32 cellular contexts compared by ENCODE assay signal in genomic region chr2:4507706-4508105, GRCh38.
DNase-seq lines count a peak whose midpoint lies in the region; ATAC-seq lines count a peak whose summit lies in the region.
"Had no signal": no experiment of that assay in that cellular context is flagged by ENCODE, and none has a peak within 500 bp of the region (broad histone marks: within the 10 kb centered on the region; RNA-seq: fewer than 3 reads in every experiment).

No MANE protein-coding gene starts in this region.

- DNase-seq in COLO668 (lab: John Stamatoyannopoulos, UW; ENCODE audit: unreplicated experiment) = peak; percentile 17
- peak; percentile 1 for DNase-seq in NCI-H1092 (lab: John Stamatoyannopoulos, UW)
- peak; percentile 62 for DNase-seq in NCI-H2029 (lab: John Stamatoyannopoulos, UW)
- DNase-seq in NCI-H69 (lab: John Stamatoyannopoulos, UW) = peak; percentile 87
- no peak for DNase-seq in CD1c-positive myeloid dendritic cell (ENCODE audit: extremely low spot score)
- DNase-seq: activated B cell treated with CpG ODN at 0.5 μM for 24 hours; activated CD4-positive, alpha-beta T cell treated with anti-CD3 and anti-CD28 coated beads, Interleukin-2, amount 10 ng/mL, durations not matched to agents 7 days and 5 days; activated gamma-delta T cell treated with Interleukin-2 at 50 U/mL for 16 hours; activated naive CD8-positive, alpha-beta T cell treated with anti-CD3 and anti-CD28 coated beads, Interleukin-2, amount 10 ng/mL, durations not matched to agents 7 days and 5 days; activated T-cell treated with anti-CD3 and anti-CD28 coated beads, Interleukin-2, amount 50 U/mL, for 4 hours; aorta; CD8-positive, alpha-beta T cell; DMS 273 treated with DMSO at 0.1 percent for 48 hours; foreskin melanocyte; GDM1; GM23248; IMR-90; kidney glomerular epithelial cell; lower lobe of right lung; naive thymus-derived CD8-positive, alpha-beta T cell; NCI-H526; nucleus accumbens; right lobe of liver; RPMI8226; stimulated activated CD4-positive, alpha-beta T cell treated with anti-CD3 and anti-CD28 coated beads, Interleukin-12 subunit alpha, Interleukin-12 subunit beta, amount 100 ng/mL, for 4 hours; stimulated activated CD4-positive, alpha-beta T cell treated with anti-CD3 and anti-CD28 coated beads, Interleukin-4, amount 100 ng/mL, for 24 hours; T-cell; thyroid gland; uterus had no signal

- ATAC-seq in GM21515 (IDR thresholded peaks at IDR 0.05; ENCODE audit: unreplicated experiment) (no peak), GM18502 (IDR thresholded peaks at IDR 0.05; ENCODE audit: poor library complexity, unreplicated experiment) (no peak), GM21423 (IDR thresholded peaks at IDR 0.05; ENCODE audit: unreplicated experiment) (no peak)
- ATAC-seq: activated T-cell treated with anti-CD3 and anti-CD28 coated beads, Interleukin-2, amount 50 U/mL, for 4 hours; CD8-positive, alpha-beta T cell; lower lobe of right lung; naive thymus-derived CD8-positive, alpha-beta T cell; right lobe of liver; T-cell had no signal
